ENCODE assay signal across 8 cellular contexts in the genomic region with DNA sequence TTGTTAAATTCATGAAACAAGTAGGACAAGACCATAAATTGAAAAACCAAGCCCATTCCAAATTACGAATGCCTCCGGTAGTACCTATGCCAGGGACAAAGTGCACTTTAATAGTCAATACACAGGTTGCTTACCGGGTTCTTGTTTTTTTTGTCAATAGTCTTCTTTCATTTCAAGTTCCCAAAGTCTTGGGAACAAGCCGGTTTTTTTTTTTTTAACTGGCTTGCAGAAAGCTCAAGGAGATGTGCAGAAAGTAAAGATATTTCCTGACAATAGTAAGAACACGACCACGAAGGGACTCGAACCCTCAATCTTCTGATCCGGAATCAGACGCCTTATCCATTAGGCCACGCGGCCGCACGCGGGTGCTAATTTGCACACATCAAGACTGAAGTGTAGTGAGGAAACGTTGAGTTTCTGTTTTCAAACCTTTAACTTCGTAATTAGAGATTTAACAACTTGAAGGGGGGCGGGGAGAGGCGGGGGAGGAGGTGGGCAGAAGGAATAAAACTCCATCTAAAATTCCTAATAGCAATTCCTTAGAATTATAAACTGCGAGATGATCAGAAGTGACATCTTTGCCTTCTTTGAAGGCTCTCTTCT.
DNase-seq lines count a peak whose midpoint lies in the region; ATAC-seq and TF ChIP-seq lines count a peak whose summit lies in the region.

No MANE protein-coding gene starts in this region.

- no peaks in the 10 kb centered on the region for H3K36me3 ChIP-seq in A673 (ENCODE audit: insufficient read depth, low read length, poor library complexity, severe bottlenecking)

- DNase-seq in A673 (ENCODE audit: low spot score) (peak; percentile 90), H4 (ENCODE audit: low spot score) (peak; percentile 73), RPMI8226 (peak; percentile 86), fibroblast of the aortic adventitia (ENCODE audit: low read depth) (peak; percentile 43), globus pallidus (ENCODE audit: low spot score) (no peak), putamen (ENCODE audit: low spot score) (no peak), GM10266 (ENCODE audit: extremely low spot score) (no peak)

- CTCF ChIA-PET in A673 (lab: Charles Lee), result interaction anchor here (0.7 kb wide), 1 partner anchor 990 kb away, joined by 11 read pairs; no protein-coding TSS in a partner anchor

- H3K4me3 ChIP-seq in A673 (ENCODE audit: low read depth, low read length, poor library complexity, severe bottlenecking) (no peak overlapping the region), fibroblast of the aortic adventitia (ENCODE audit: low read depth, low read length) (no peak overlapping the region)

- intact Hi-C loops in A673 (cut with micrococcal nuclease; ENCODE audit: unreplicated experiment), result loop anchor here (10.0 kb wide), 1 partner anchor 202 kb away; no protein-coding TSS in a partner anchor

- POLR2A ChIA-PET in A673 (lab: Charles Lee; ENCODE audit: low non-redundant PET), result no interaction called here

- no peaks in the 10 kb centered on the region for H3K4me1 ChIP-seq in A673 (ENCODE audit: insufficient read depth, low read length, poor library complexity, severe bottlenecking)

- ATAC-seq in HG02973 (IDR thresholded peaks at IDR 0.05; ENCODE audit: unreplicated experiment), result no peak

- no peaks in the 10 kb centered on the region for H3K27me3 ChIP-seq in A673 (replicated peaks; ENCODE audit: insufficient read depth, low read depth, low read length, poor library complexity)

- BruUV-seq in A673 (replicated peaks; lab: Mats Ljungman, UMichigan), result no TSS peak

- no peaks in the 10 kb centered on the region for H3K9me3 ChIP-seq in A673 (ENCODE audit: low read depth, low read length, poor library complexity, severe bottlenecking)

- no peak overlapping the region for H3K27ac ChIP-seq in A673 (ENCODE audit: low read depth, low read length, poor library complexity, severe bottlenecking)

- TF ChIP-seq CTCF in A673 (conservative IDR thresholded peaks at IDR 0.05; ENCODE audit: low read depth, low read length) (no peak), fibroblast of the aortic adventitia (IDR thresholded peaks at IDR 0.05; ENCODE audit: insufficient read depth, low read length) (no peak), GM10266 (IDR thresholded peaks at IDR 0.05; ENCODE audit: control insufficient read depth, insufficient read depth, low read depth, missing control alignments) (no peak)

Comparison
In these comparisons a context has a peak if more than half of its experiments do, and no peak if none do; other contexts are left out.
1. DNase-seq: peak in A673 (single experiment), H4 (single experiment), RPMI8226 (single experiment) and fibroblast of the aortic adventitia (single experiment); none in globus pallidus (single experiment), putamen (single experiment) and GM10266 (single experiment).